ENCODE assay signal across 31 cellular contexts in genomic region chr19:19159534-19159933, GRCh38. TPM values are rescaled to one million over a fixed set of nuclear protein-coding genes. Genes with fewer than 3 reads are reported as not detected.
"Had no signal": no experiment of that assay in that cellular context is flagged by ENCODE, and none has a peak within 500 bp of the region (broad histone marks: within the 10 kb centered on the region; RNA-seq: fewer than 3 reads in every experiment).

No MANE protein-coding gene starts in this region.

- H3K9me3 ChIP-seq: body of pancreas, esophagus muscularis mucosa, heart left ventricle, uterus had no signal

- H3K36me3 ChIP-seq: uterus had no signal

- H3K36me3 Mint-ChIP-seq: type B pancreatic cell had no signal

- DNase-seq: activated CD4-positive, alpha-beta T cell treated with anti-CD3 and anti-CD28 coated beads for 48 hours; activated CD4-positive, alpha-beta T cell treated with anti-CD3 and anti-CD28 coated beads, Interleukin-2, amount 50 U/mL, for 48 hours; activated CD8-positive, alpha-beta memory T cell treated with anti-CD3 and anti-CD28 coated beads for 24 hours; activated effector memory CD4-positive, alpha-beta T cell treated with Interleukin-2 at 50 U/mL for 16 hours; activated naive CD4-positive, alpha-beta T cell treated with Interleukin-2 at 50 U/mL for 16 hours; aorta; body of pancreas; dermis blood vessel endothelial cell; effector CD4-positive, alpha-beta T cell; foreskin keratinocyte; heart left ventricle; hypothalamus; immature natural killer cell; kidney; left colon; mammary epithelial cell; midbrain; naive thymus-derived CD4-positive, alpha-beta T cell; occipital lobe; right cardiac atrium; stimulated activated CD4-positive, alpha-beta T cell treated with anti-CD3 and anti-CD28 coated beads, Interleukin-2, amount 100 ng/mL, for 48 hours; stimulated activated naive CD8-positive, alpha-beta T cell treated with anti-CD3 and anti-CD28 coated beads, Interleukin-15, amount 100 ng/mL, for 72 hours; substantia nigra; uterus had no signal

- H3K27me3 ChIP-seq: body of pancreas, foreskin keratinocyte, heart left ventricle, uterus had no signal

- FAIRE-seq: colon, kidney had no signal

- H3K4me3 Mint-ChIP-seq: activated naive CD8-positive, alpha-beta T cell; immature natural killer cell; naive thymus-derived CD4-positive, alpha-beta T cell; stimulated activated naive CD8-positive, alpha-beta T cell treated with anti-CD3 and anti-CD28 coated beads, Interleukin-15, amount 100 ng/mL, for 72 hours; T-helper 2 cell treated with Interferon-gamma antibody and Interleukin-4, amounts not matched to agents 5 μg/mL and 100 μg/mL, for 36 hours; type B pancreatic cell had no signal

- H3K4me1 ChIP-seq: body of pancreas, esophagus muscularis mucosa, foreskin keratinocyte, heart left ventricle, uterus had no signal

- H3K27ac Mint-ChIP-seq: activated naive CD8-positive, alpha-beta T cell; immature natural killer cell; naive thymus-derived CD4-positive, alpha-beta T cell; T-helper 2 cell treated with Interferon-gamma antibody and Interleukin-4, amounts not matched to agents 5 μg/mL and 100 μg/mL, for 36 hours; type B pancreatic cell had no signal

- ATAC-seq: activated CD4-positive, CD25-positive, alpha-beta regulatory T cell treated with anti-CD3 and anti-CD28 coated beads, Interleukin-2, amount 50 U/mL, for 24 hours; body of pancreas; foreskin keratinocyte; heart left ventricle; left colon; naive thymus-derived CD4-positive, alpha-beta T cell; right cardiac atrium; stimulated activated naive CD8-positive, alpha-beta T cell treated with anti-CD3 and anti-CD28 coated beads, Interleukin-15, amount 100 ng/mL, for 72 hours had no signal

- H3K27ac ChIP-seq: body of pancreas, esophagus muscularis mucosa, foreskin keratinocyte, heart left ventricle, uterus had no signal

- H3K4me3 ChIP-seq: body of pancreas, esophagus muscularis mucosa, heart left ventricle, uterus had no signal

- H3K27me3 Mint-ChIP-seq: activated naive CD8-positive, alpha-beta T cell; naive thymus-derived CD4-positive, alpha-beta T cell; stimulated activated naive CD8-positive, alpha-beta T cell treated with anti-CD3 and anti-CD28 coated beads, Interleukin-15, amount 100 ng/mL, for 72 hours; type B pancreatic cell had no signal

- H3K9me3 Mint-ChIP-seq: immature natural killer cell; stimulated activated naive CD8-positive, alpha-beta T cell treated with anti-CD3 and anti-CD28 coated beads, Interleukin-15, amount 100 ng/mL, for 72 hours; T-helper 2 cell treated with Interferon-gamma antibody and Interleukin-4, amounts not matched to agents 5 μg/mL and 100 μg/mL, for 36 hours; type B pancreatic cell had no signal

RNA-seq across cellular contexts. Expression of gene MEF2B, which starts 10.5 kb away (rescaled TPM):
- total RNA-seq: body of pancreas, esophagus muscularis mucosa, occipital lobe, skeletal muscle tissue had no signal
